In genomic region chr17:35747540-35748017, GRCh38 we compare ENCODE assay signal across 8 cellular contexts. TPM values are rescaled to one million over a fixed set of nuclear protein-coding genes. Genes with fewer than 3 reads are reported as not detected.
DNase-seq lines count a peak whose midpoint lies in the region; ATAC-seq and TF ChIP-seq lines count a peak whose summit lies in the region.

No MANE protein-coding gene starts in this region.

- no peaks in the 10 kb centered on the region for H3K9me3 ChIP-seq in Peyer's patch

- peak; percentile 98 for TF ChIP-seq RAD21 in Ishikawa (IDR thresholded peaks at IDR 0.05; ENCODE audit: low read depth)

- peak; percentile 74 to 93 (median 90) for TF ChIP-seq CTCF in Peyer's patch (IDR thresholded peaks at IDR 0.05)
- peak; percentile 81 for TF ChIP-seq CTCF in fibroblast of pulmonary artery (IDR thresholded peaks at IDR 0.05; ENCODE audit: low read length, missing control alignments)

- TF ChIP-seq POLR2A in Peyer's patch (IDR thresholded peaks at IDR 0.05), result no peak

- no peak for TF ChIP-seq EP300 in Ishikawa (IDR thresholded peaks at IDR 0.05; ENCODE audit: borderline replicate concordance)

- ATAC-seq in GM19397 (IDR thresholded peaks at IDR 0.05; ENCODE audit: unreplicated experiment), result no peak

- no peaks in the 10 kb centered on the region for H3K36me3 ChIP-seq in Peyer's patch

- DNase-seq in DMS153 treated with DMSO at 0.1 percent for 48 hours (lab: John Stamatoyannopoulos, UW; ENCODE audit: unreplicated experiment) (peak; percentile 46), Peyer's patch (peak; percentile 76 to 91 (median 79)), fibroblast of pulmonary artery (ENCODE audit: low read depth) (peak; percentile 88), non-pigmented ciliary epithelial cell (ENCODE audit: low read depth) (peak; percentile 47), substantia nigra (lab: John Stamatoyannopoulos, UW) (peak in 43 of 49 donors; percentile 5 to 78 (median 38))
- peak; percentile 87 to 89 for DNase-seq in activated T-cell treated with anti-CD3 and anti-CD28 coated beads, Interleukin-2, amount 50 U/mL, for 48 hours

- H3K27me3 ChIP-seq in Peyer's patch, result peaks cover 0 to 4% of the 10 kb centered on the region in 2 donors

- H3K4me3 ChIP-seq in Peyer's patch, result no peak overlapping the region
- H3K4me3 ChIP-seq in fibroblast of pulmonary artery (replicated peaks; ENCODE audit: low read depth, low read length), result no peak overlapping the region

- H3K4me1 ChIP-seq in Peyer's patch, result peaks cover 0 to 20% (median 2%) of the 10 kb centered on the region in 4 donors

- H3K27ac ChIP-seq in Peyer's patch, result no peak overlapping the region
- no peak overlapping the region for H3K27ac ChIP-seq in substantia nigra (ENCODE audit: low read depth, low read length, poor library complexity, severe bottlenecking)

TF ChIP-seq in Ishikawa, 13 proteins besides CTCF, POLR2A, EP300 and RAD21:
- TF ChIP-seq TCF12 (IDR thresholded peaks at IDR 0.05; ENCODE audit: low read depth), result no peak
- TF ChIP-seq EGR1 (IDR thresholded peaks at IDR 0.05), result no peak
- TF ChIP-seq ZBTB7A (IDR thresholded peaks at IDR 0.05; ENCODE audit: low read depth), result no peak
- TF ChIP-seq CEBPB (IDR thresholded peaks at IDR 0.05), result no peak
- no peak for TF ChIP-seq CREB1 (IDR thresholded peaks at IDR 0.05; ENCODE audit: low read depth)
- TF ChIP-seq FOXM1 (IDR thresholded peaks at IDR 0.05; ENCODE audit: borderline replicate concordance, low read depth), result no peak
- no peak for TF ChIP-seq MAX (IDR thresholded peaks at IDR 0.05)
- TF ChIP-seq USF1 (IDR thresholded peaks at IDR 0.05), result no peak
- no peak for TF ChIP-seq REST (IDR thresholded peaks at IDR 0.05; ENCODE audit: low read depth)
- TF ChIP-seq TEAD4 (IDR thresholded peaks at IDR 0.05), result no peak
- TF ChIP-seq YY1 (IDR thresholded peaks at IDR 0.05; ENCODE audit: low read depth), result no peak
- TF ChIP-seq NFIC (IDR thresholded peaks at IDR 0.05), result no peak
- TF ChIP-seq TAF1 (IDR thresholded peaks at IDR 0.05; ENCODE audit: low read depth), result no peak

RNA-seq across cellular contexts. Expression of gene GAS2L2, which starts 5.5 kb away (rescaled TPM):
- not detected for total RNA-seq in Peyer's patch

RNA-seq across cellular contexts. Expression of gene C17orf50, which starts 13.1 kb away (rescaled TPM):
- total RNA-seq in Peyer's patch, result not detected

RNA-seq across cellular contexts. Expression of gene RASL10B, which starts 16.1 kb away (rescaled TPM):
- total RNA-seq in Peyer's patch, result 1 to 10 TPM in 2 of 4 donors, not detected in 2; 1.1 TPM

RNA-seq across cellular contexts. Expression of gene MMP28, which starts 47.9 kb away (rescaled TPM):
- total RNA-seq in Peyer's patch, result 10 to 100 TPM in 3 of 4 donors, 1 to 10 TPM in 1; 3.3 to 85.3 (median 56.7) TPM

Comparison
In these comparisons a context has a peak if more than half of its experiments do, and no peak if none do; other contexts are left out.
1. DNase-seq: peak in every context shown above with its lines; median percentile 88 in activated T-cell treated with anti-CD3 and anti-CD28 coated beads, Interleukin-2, amount 50 U/mL, for 48 hours; 88 in fibroblast of pulmonary artery; 79 in Peyer's patch; 47 in non-pigmented ciliary epithelial cell; 46 in DMS153 treated with DMSO at 0.1 percent for 48 hours; 38 in substantia nigra.